In genomic region chr12:42823679-42824078, GRCh38 we compare ENCODE assay signal across 35 cellular contexts.
"Had no signal": no experiment of that assay in that cellular context is flagged by ENCODE, and none has a peak within 500 bp of the region (broad histone marks: within the 10 kb centered on the region; RNA-seq: fewer than 3 reads in every experiment).

No MANE protein-coding gene starts in this region.

- FAIRE-seq: astrocyte, TTC549 had no signal

- H3K4me1 Mint-ChIP-seq: activated B cell treated with CpG ODN at 0.5 μM for 24 hours; activated CD4-positive, alpha-beta T cell treated with anti-CD3 and anti-CD28 coated beads, Interleukin-2, amount 10 ng/mL, durations not matched to agents 24 days and 14 days; activated naive CD8-positive, alpha-beta T cell treated with anti-CD3 and anti-CD28 coated beads for 36 hours; activated T-helper 17 cell treated with anti-CD3 and anti-CD28 coated beads, Interleukin-2, amount 50 U/mL, for 72 hours; T-cell; T-helper 17 cell had no signal

- ATAC-seq: activated CD8-positive, alpha-beta T cell treated with anti-CD3 and anti-CD28 coated beads for 36 hours; activated naive CD4-positive, alpha-beta T cell treated with anti-CD3 and anti-CD28 coated beads, Interleukin-2, amount 50 U/mL, for 72 hours; activated T-cell treated with anti-CD3 and anti-CD28 coated beads, Interleukin-2, amount 50 U/mL, for 4 hours; activated T-cell treated with anti-CD3 and anti-CD28 coated beads, Interleukin-2, amount 50 U/mL, for 72 hours; activated T-helper 17 cell treated with anti-CD3 and anti-CD28 coated beads, Interleukin-2, amount 50 U/mL, for 72 hours; body of pancreas; T-cell; T-helper 17 cell had no signal

- H3K27me3 ChIP-seq: adrenal gland, body of pancreas, brain microvascular endothelial cell, breast epithelium had no signal

- H3K9me3 Mint-ChIP-seq: activated CD4-positive, alpha-beta memory T cell treated with anti-CD3 and anti-CD28 coated beads for 36 hours; activated CD4-positive, alpha-beta T cell treated with anti-CD3 and anti-CD28 coated beads, Interleukin-2, amount 10 ng/mL, durations not matched to agents 24 days and 14 days; activated CD8-positive, alpha-beta T cell treated with anti-CD3 and anti-CD28 coated beads for 36 hours; activated naive CD8-positive, alpha-beta T cell treated with anti-CD3 and anti-CD28 coated beads for 36 hours; activated T-cell treated with anti-CD3 and anti-CD28 coated beads, Interleukin-2, amount 50 U/mL, for 4 hours; activated T-helper 1 cell treated with anti-CD3 and anti-CD28 coated beads, Interleukin-12 subunit alpha, Interleukin-12 subunit beta, Interleukin-2, Interleukin-4 antibody, amounts not matched to agents 30 ng/mL and 10 ng/mL and 1 ng/mL, durations not matched to agents 14 hours and 24 hours and 36 hours had no signal

- DNase-seq: activated B cell treated with CpG ODN at 0.5 μM for 24 hours; activated CD4-positive, alpha-beta memory T cell treated with anti-CD3 and anti-CD28 coated beads for 36 hours; activated CD4-positive, alpha-beta T cell treated with anti-CD3 and anti-CD28 coated beads for 4 hours; activated CD4-positive, alpha-beta T cell treated with anti-CD3 and anti-CD28 coated beads, Interleukin-2, amount 10 ng/mL, durations not matched to agents 24 days and 14 days; activated CD4-positive, alpha-beta T cell treated with anti-CD3 and anti-CD28 coated beads, Interleukin-2, amount 50 U/mL, for 1 hour; activated CD4-positive, alpha-beta T cell treated with anti-CD3 and anti-CD28 coated beads, Interleukin-2, amount 50 U/mL, for 4 hours; activated CD4-positive, CD25-positive, alpha-beta regulatory T cell treated with anti-CD3 and anti-CD28 coated beads, Interleukin-2, amount 50 U/mL, for 72 hours; activated CD8-positive, alpha-beta memory T cell treated with anti-CD3 and anti-CD28 coated beads, Interleukin-2, amount 50 U/mL, for 4 hours; activated CD8-positive, alpha-beta T cell treated with anti-CD3 and anti-CD28 coated beads for 36 hours; activated effector memory CD4-positive, alpha-beta T cell treated with anti-CD3 and anti-CD28 coated beads, Interleukin-2, amount 50 U/mL, for 16 hours; activated gamma-delta T cell treated with Interleukin-2 at 50 U/mL for 16 hours; activated naive CD4-positive, alpha-beta T cell; activated naive CD4-positive, alpha-beta T cell treated with anti-CD3 and anti-CD28 coated beads for 36 hours; activated naive CD4-positive, alpha-beta T cell treated with anti-CD3 and anti-CD28 coated beads, Interleukin-2, amount 50 U/mL, for 16 hours; activated naive CD8-positive, alpha-beta T cell treated with anti-CD3 and anti-CD28 coated beads for 36 hours; activated T-cell treated with anti-CD3 and anti-CD28 coated beads for 4 hours; activated T-cell treated with anti-CD3 and anti-CD28 coated beads, Interleukin-2, amount 50 U/mL, for 1 hour; activated T-cell treated with anti-CD3 and anti-CD28 coated beads, Interleukin-2, amount 50 U/mL, for 4 hours; activated T-cell treated with anti-CD3 and anti-CD28 coated beads, Interleukin-2, amount 50 U/mL, for 72 hours; adrenal gland; amniotic stem cell; aorta; body of pancreas; brain microvascular endothelial cell; central memory CD4-positive, alpha-beta T cell; T-cell; T-helper 17 cell; T-helper 9 cell had no signal

- H3K9me3 ChIP-seq: body of pancreas, breast epithelium had no signal

- H3K36me3 Mint-ChIP-seq: activated CD4-positive, alpha-beta memory T cell treated with anti-CD3 and anti-CD28 coated beads for 36 hours; activated naive CD4-positive, alpha-beta T cell treated with anti-CD3 and anti-CD28 coated beads, Interleukin-2, amount 50 U/mL, for 72 hours; activated naive CD8-positive, alpha-beta T cell treated with anti-CD3 and anti-CD28 coated beads for 36 hours; T-cell had no signal

- H3K27ac Mint-ChIP-seq: activated B cell treated with CpG ODN at 0.5 μM for 24 hours; activated CD4-positive, alpha-beta memory T cell treated with anti-CD3 and anti-CD28 coated beads for 36 hours; activated CD4-positive, alpha-beta T cell treated with anti-CD3 and anti-CD28 coated beads, Interleukin-2, amount 10 ng/mL, durations not matched to agents 24 days and 14 days; activated CD8-positive, alpha-beta T cell treated with anti-CD3 and anti-CD28 coated beads for 36 hours; activated naive CD4-positive, alpha-beta T cell treated with anti-CD3 and anti-CD28 coated beads for 36 hours; activated naive CD4-positive, alpha-beta T cell treated with anti-CD3 and anti-CD28 coated beads, Interleukin-2, amount 50 U/mL, for 72 hours; activated naive CD8-positive, alpha-beta T cell treated with anti-CD3 and anti-CD28 coated beads for 36 hours; activated T-cell treated with anti-CD3 and anti-CD28 coated beads, Interleukin-2, amount 50 U/mL, for 72 hours; activated T-helper 1 cell treated with anti-CD3 and anti-CD28 coated beads, Interleukin-12 subunit alpha, Interleukin-12 subunit beta, Interleukin-2, Interleukin-4 antibody, amounts not matched to agents 30 ng/mL and 10 ng/mL and 1 ng/mL, durations not matched to agents 14 hours and 24 hours and 36 hours; activated T-helper 17 cell treated with anti-CD3 and anti-CD28 coated beads, Interleukin-2, amount 50 U/mL, for 72 hours; T-cell; T-helper 17 cell had no signal

- H3K4me3 ChIP-seq: adrenal gland, body of pancreas, breast epithelium had no signal

- H3K27ac ChIP-seq: adrenal gland, body of pancreas, brain microvascular endothelial cell, breast epithelium, VCaP had no signal

- H3K36me3 ChIP-seq: adrenal gland, brain microvascular endothelial cell, breast epithelium had no signal

- H3K27me3 Mint-ChIP-seq: activated B cell treated with CpG ODN at 0.5 μM for 24 hours; activated CD4-positive, alpha-beta memory T cell treated with anti-CD3 and anti-CD28 coated beads for 36 hours; activated CD4-positive, alpha-beta T cell treated with anti-CD3 and anti-CD28 coated beads, Interleukin-2, amount 10 ng/mL, durations not matched to agents 24 days and 14 days; activated CD8-positive, alpha-beta T cell treated with anti-CD3 and anti-CD28 coated beads for 36 hours; activated naive CD8-positive, alpha-beta T cell treated with anti-CD3 and anti-CD28 coated beads for 36 hours; activated T-helper 17 cell treated with anti-CD3 and anti-CD28 coated beads, Interleukin-2, amount 50 U/mL, for 72 hours; T-cell; T-helper 17 cell had no signal

- H3K4me3 Mint-ChIP-seq: activated B cell treated with CpG ODN at 0.5 μM for 24 hours; activated CD4-positive, alpha-beta memory T cell treated with anti-CD3 and anti-CD28 coated beads for 36 hours; activated CD4-positive, alpha-beta T cell treated with anti-CD3 and anti-CD28 coated beads, Interleukin-2, amount 10 ng/mL, durations not matched to agents 24 days and 14 days; activated CD8-positive, alpha-beta T cell treated with anti-CD3 and anti-CD28 coated beads for 36 hours; activated naive CD4-positive, alpha-beta T cell treated with anti-CD3 and anti-CD28 coated beads for 36 hours; activated naive CD8-positive, alpha-beta T cell treated with anti-CD3 and anti-CD28 coated beads for 36 hours; activated T-cell treated with anti-CD3 and anti-CD28 coated beads, Interleukin-2, amount 50 U/mL, for 4 hours; activated T-cell treated with anti-CD3 and anti-CD28 coated beads, Interleukin-2, amount 50 U/mL, for 72 hours; activated T-helper 1 cell treated with anti-CD3 and anti-CD28 coated beads, Interleukin-12 subunit alpha, Interleukin-12 subunit beta, Interleukin-2, Interleukin-4 antibody, amounts not matched to agents 30 ng/mL and 10 ng/mL and 1 ng/mL, durations not matched to agents 14 hours and 24 hours and 36 hours; activated T-helper 17 cell treated with anti-CD3 and anti-CD28 coated beads, Interleukin-2, amount 50 U/mL, for 72 hours; T-cell; T-helper 17 cell had no signal

- H3K4me1 ChIP-seq: adrenal gland, body of pancreas, breast epithelium had no signal
